Comparison of ENCODE assay signal across 31 cellular contexts in the genomic region with DNA sequence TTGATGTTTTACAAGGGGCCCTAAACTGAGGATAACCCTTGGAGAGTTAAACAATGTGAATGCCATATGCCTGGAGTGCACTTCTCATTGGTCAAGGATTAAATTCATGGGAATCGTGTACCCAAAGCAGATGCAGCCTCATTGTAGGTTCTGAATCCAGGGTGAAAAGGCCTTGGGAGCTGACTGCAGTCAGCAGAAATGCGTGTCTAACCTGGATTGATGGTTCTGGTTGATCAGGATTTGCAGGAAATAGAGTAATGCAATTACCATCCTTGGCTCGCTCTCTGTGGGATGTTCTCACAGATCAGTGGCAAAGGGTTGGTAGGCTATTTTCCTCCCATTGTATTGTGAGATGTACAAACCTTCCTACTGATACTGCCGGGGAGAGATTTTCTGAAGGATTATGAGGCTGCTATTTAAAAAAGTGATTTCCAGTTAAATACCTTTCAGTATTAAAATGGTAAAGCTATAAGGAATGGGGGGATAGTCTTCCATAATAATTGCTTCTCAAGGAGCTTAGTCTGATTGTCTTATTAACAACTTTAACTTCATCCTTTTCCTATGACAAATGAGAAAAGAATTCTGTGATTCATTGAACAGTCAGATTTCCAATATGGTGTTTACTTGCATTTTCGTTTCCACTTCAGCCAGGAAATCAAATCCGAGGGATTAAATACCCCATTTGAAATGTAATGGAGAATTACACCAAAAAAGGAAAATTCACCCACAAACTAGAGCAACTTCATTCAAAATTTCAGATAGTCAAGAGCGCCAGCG.
DNase-seq lines count a peak whose midpoint lies in the region; ATAC-seq, FAIRE-seq and TF ChIP-seq lines count a peak whose summit lies in the region.
"Had no signal": no experiment of that assay in that cellular context is flagged by ENCODE, and none has a peak within 500 bp of the region (broad histone marks: within the 10 kb centered on the region; RNA-seq: fewer than 3 reads in every experiment).

No MANE protein-coding gene starts in this region.

- no peaks in the 10 kb centered on the region for H3K36me3 ChIP-seq in BJ (ENCODE audit: control insufficient read depth, insufficient read depth, low read length)
- H3K36me3 ChIP-seq in bronchial epithelial cell (ENCODE audit: control insufficient read depth, insufficient read depth, low read length): no peaks in the 10 kb centered on the region
- no peaks in the 10 kb centered on the region for H3K36me3 ChIP-seq in aorta (ENCODE audit: control insufficient read depth in 1 of 2, insufficient read depth in 2 of 2, low read length in 1 of 2)
- H3K36me3 ChIP-seq: breast epithelium, left lung, right lobe of liver, stomach had no signal

- no peaks in the 10 kb centered on the region for H3K27me3 ChIP-seq in BJ (ENCODE audit: control insufficient read depth, insufficient read depth, low read length)
- no peaks in the 10 kb centered on the region for H3K27me3 ChIP-seq in bronchial epithelial cell (ENCODE audit: control insufficient read depth, insufficient read depth, low read length)
- H3K27me3 ChIP-seq in aorta (ENCODE audit: control insufficient read depth in 1 of 2, insufficient read depth in 2 of 2, low read length in 1 of 2): no peaks in the 10 kb centered on the region
- H3K27me3 ChIP-seq: breast epithelium, left lung, right lobe of liver, stomach had no signal

- DNase-seq in BJ (ENCODE audit: low read depth) (peak; percentile 35), RCC 7860 (ENCODE audit: low spot score) (peak; percentile 71), bronchial epithelial cell (ENCODE audit: low read depth) (peak; percentile 1), nephron progenitor cell (no peak), NCI-H187 (lab: John Stamatoyannopoulos, UW) (no peak), aorta (no peak)
- DNase-seq: activated CD4-positive, alpha-beta memory T cell treated with anti-CD3 and anti-CD28 coated beads for 36 hours; activated CD8-positive, alpha-beta memory T cell treated with anti-CD3 and anti-CD28 coated beads, Interleukin-2, amount 50 U/mL, for 4 hours; activated naive CD4-positive, alpha-beta T cell treated with Interleukin-2 at 50 U/mL for 16 hours; CD8-positive, alpha-beta T cell; effector CD4-positive, alpha-beta T cell; EL; immature natural killer cell; KG1; left lung; MM.1S; NCI-H1436; NCI-H2107; right lobe of liver; stomach; T-helper 1 cell had no signal

- CTCF ChIA-PET in BJ (lab: Yijun Ruan, JAX): no interaction called here

- H3K9me3 Mint-ChIP-seq in nephron progenitor cell: peaks cover 8% of the 10 kb centered on the region
- H3K9me3 Mint-ChIP-seq: nephron had no signal

- FAIRE-seq in RCC 7860 (lab: Jason Lieb, UNC) (peak; percentile 63), bronchial epithelial cell (lab: Jason Lieb, UNC) (no peak)
- FAIRE-seq: GM12878, H1 had no signal

- POLR2A ChIA-PET in BJ (lab: Charles Lee): no interaction called here

- H3K4me3 ChIP-seq in BJ (ENCODE audit: low read depth, low read length): no peak overlapping the region
- no peak overlapping the region for H3K4me3 ChIP-seq in bronchial epithelial cell (ENCODE audit: low read depth, low read length)
- H3K4me3 ChIP-seq in aorta (ENCODE audit: low read length in 2 of 2): no peak overlapping the region
- H3K4me3 ChIP-seq: breast epithelium, GM12878, left lung, right lobe of liver, stomach had no signal

- no peak overlapping the region for H3K27ac ChIP-seq in aorta (ENCODE audit: low read depth in 1 of 2, low read length in 2 of 2)
- H3K27ac ChIP-seq: breast epithelium, left lung, parathyroid adenoma, right lobe of liver, stomach had no signal

- ATAC-seq in aorta (ENCODE audit: low FRiP score): no peak
- no peak for ATAC-seq in HG03095 (IDR thresholded peaks at IDR 0.05; ENCODE audit: unreplicated experiment)
- no peak for ATAC-seq in HG02938 (IDR thresholded peaks at IDR 0.05; ENCODE audit: unreplicated experiment)
- ATAC-seq: CD8-positive, alpha-beta T cell; GM12878; left lung; right lobe of liver had no signal

- H3K9me3 ChIP-seq in aorta (ENCODE audit: control insufficient read depth, low read length): peaks cover 3% of the 10 kb centered on the region
- H3K9me3 ChIP-seq: breast epithelium, left lung, right lobe of liver had no signal

- H3K4me3 Mint-ChIP-seq in nephron progenitor cell: no peak overlapping the region
- H3K4me3 Mint-ChIP-seq: activated CD4-positive, alpha-beta memory T cell treated with anti-CD3 and anti-CD28 coated beads for 36 hours; activated T-helper 1 cell treated with anti-CD3 and anti-CD28 coated beads, Interleukin-12 subunit alpha, Interleukin-12 subunit beta, Interleukin-2, Interleukin-4 antibody, amounts not matched to agents 30 ng/mL and 10 ng/mL and 1 ng/mL, durations not matched to agents 14 hours and 24 hours and 36 hours; B cell; CD8-positive, alpha-beta T cell; immature natural killer cell; memory B cell; nephron had no signal

- H3K27ac Mint-ChIP-seq in nephron progenitor cell: peak overlapping the region; percentile 12
- H3K27ac Mint-ChIP-seq: activated CD4-positive, alpha-beta memory T cell treated with anti-CD3 and anti-CD28 coated beads for 36 hours; activated T-helper 1 cell treated with anti-CD3 and anti-CD28 coated beads, Interleukin-12 subunit alpha, Interleukin-12 subunit beta, Interleukin-2, Interleukin-4 antibody, amounts not matched to agents 30 ng/mL and 10 ng/mL and 1 ng/mL, durations not matched to agents 14 hours and 24 hours and 36 hours; B cell; CD8-positive, alpha-beta T cell; immature natural killer cell; memory B cell; nephron had no signal

- peaks cover 24% of the 10 kb centered on the region for H3K4me1 Mint-ChIP-seq in nephron progenitor cell
- H3K4me1 Mint-ChIP-seq: B cell, immature natural killer cell, memory B cell had no signal

- no peaks in the 10 kb centered on the region for H3K4me1 ChIP-seq in aorta (ENCODE audit: control insufficient read depth in 1 of 2, insufficient read depth in 2 of 2, low read length in 2 of 2)
- H3K4me1 ChIP-seq: breast epithelium, left lung, right lobe of liver, stomach had no signal

- TF ChIP-seq CTCF in BJ (IDR thresholded peaks at IDR 0.05; ENCODE audit: insufficient read depth, low read depth, low read length) (no peak), bronchial epithelial cell (IDR thresholded peaks at IDR 0.05; ENCODE audit: insufficient read depth, low read length, severe bottlenecking) (no peak), nephron progenitor cell (IDR thresholded peaks at IDR 0.05) (no peak)

- H3K27me3 Mint-ChIP-seq in nephron progenitor cell (ENCODE audit: low read depth, poor library complexity): peaks cover 10% of the 10 kb centered on the region
- H3K27me3 Mint-ChIP-seq: activated CD4-positive, alpha-beta memory T cell treated with anti-CD3 and anti-CD28 coated beads for 36 hours; B cell; memory B cell had no signal

- 69 to 73% methylated on average over 8 of the region's 8 CpGs for WGBS in aorta, 2 donors

- intact Hi-C loops in aorta (cut with DNase I): no loop called here

- no peaks in the 10 kb centered on the region for H3K36me3 Mint-ChIP-seq in nephron progenitor cell (ENCODE audit: low read depth)
- H3K36me3 Mint-ChIP-seq: activated CD4-positive, alpha-beta memory T cell treated with anti-CD3 and anti-CD28 coated beads for 36 hours; CD8-positive, alpha-beta T cell; memory B cell had no signal

Comparison
In these comparisons a context has a peak if more than half of its experiments do, and no peak if none do; other contexts are left out.
1. DNase-seq: peak in BJ (single experiment), RCC 7860 (single experiment) and bronchial epithelial cell (single experiment); none in nephron progenitor cell (single experiment), NCI-H187 (0 of 2) and aorta (0 of 2).